8 cellular contexts compared by ENCODE assay signal in the genomic region with DNA sequence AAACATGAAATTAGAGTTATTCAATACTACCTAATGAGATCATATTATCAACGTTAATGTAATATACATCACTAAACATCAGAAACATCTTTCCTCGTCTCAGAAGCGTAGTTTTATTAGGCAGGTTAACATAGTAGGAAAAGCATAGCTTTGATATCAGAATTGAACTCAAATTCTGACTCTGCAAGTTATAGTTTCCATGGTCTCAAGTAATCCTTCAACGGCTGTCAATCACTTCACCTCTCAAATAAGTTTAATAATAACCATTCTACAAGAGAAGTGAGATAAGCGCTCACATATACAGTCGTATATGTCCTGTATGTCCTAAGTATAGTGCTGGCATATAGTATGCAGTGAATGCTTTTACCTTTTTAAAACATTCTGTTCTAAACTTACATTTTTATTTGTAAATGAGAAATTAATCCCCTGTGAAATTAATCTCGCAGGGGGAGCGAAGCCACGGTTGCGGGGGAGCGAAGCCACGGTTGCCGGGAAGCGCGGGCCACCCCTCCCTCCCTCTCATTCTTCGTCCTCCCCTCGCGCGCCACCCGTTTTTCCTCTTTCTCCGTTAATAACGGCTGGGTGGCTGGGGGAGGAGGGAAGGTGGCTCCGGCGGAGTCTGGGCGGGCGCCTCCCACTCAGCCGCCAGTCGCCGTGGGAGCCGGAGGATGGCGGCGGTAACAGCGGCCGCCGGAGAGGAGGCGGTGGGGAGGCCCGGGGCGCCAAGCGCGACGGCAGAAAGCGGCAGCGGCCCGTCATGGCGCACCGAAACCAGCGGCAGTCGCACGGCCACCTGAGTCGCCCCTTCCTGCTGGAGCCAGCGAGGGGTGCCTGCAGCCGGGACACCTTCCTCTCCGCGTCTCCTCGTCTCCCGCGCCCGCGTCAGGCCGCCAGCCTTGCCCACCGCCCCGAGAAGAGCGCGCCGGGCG.
DNase-seq lines count a peak whose midpoint lies in the region; ATAC-seq and TF ChIP-seq lines count a peak whose summit lies in the region.
"Not testable (repeated sequence)": the region's sequence is repeated elsewhere in the genome, so short reads cannot be mapped to it uniquely, and the experiment has no call there.

No MANE protein-coding gene starts in this region.

- not testable (repeated sequence) for TF ChIP-seq CTCF in body of pancreas (IDR thresholded peaks at IDR 0.05); hepatocyte (IDR thresholded peaks at IDR 0.05; ENCODE audit: poor library complexity)

- ATAC-seq in GM18519 (IDR thresholded peaks at IDR 0.05; ENCODE audit: low FRiP score, unreplicated experiment) (peak; percentile 38), HG02885 (IDR thresholded peaks at IDR 0.05; ENCODE audit: poor library complexity, unreplicated experiment) (peak; percentile 68), body of pancreas (peak; percentile 70)

- H4K20me1 ChIP-seq in hepatocyte (ENCODE audit: insufficient read depth, poor library complexity, severe bottlenecking), result not testable (repeated sequence)

- H3K27ac ChIP-seq in body of pancreas, result peak overlapping the region; percentile 91 to 96 (median 95)
- H3K27ac ChIP-seq in hepatocyte, result peak overlapping the region; percentile 94

- H3K4me1 ChIP-seq in body of pancreas; hepatocyte (ENCODE audit: insufficient read depth): not testable (repeated sequence)

- DNase-seq in A172 (ENCODE audit: low spot score) (peak; percentile 27), NCI-H146 treated with DMSO at 0.1 percent for 48 hours (lab: John Stamatoyannopoulos, UW; ENCODE audit: unreplicated experiment) (peak; percentile 40), T-helper 9 cell (peak; percentile 37), body of pancreas (peak; percentile 38 to 64 (median 49)), hepatocyte (ENCODE audit: low spot score) (peak; percentile 70), posterior cingulate gyrus (peak; percentile 28 to 91 (median 40))

- H2AFZ ChIP-seq in hepatocyte, result peak overlapping the region; percentile 81

- peak in 2 of 3 donors; percentile 69 to 71 for TF ChIP-seq POLR2A in body of pancreas (IDR thresholded peaks at IDR 0.05)

- not testable (repeated sequence) for H3K9me2 ChIP-seq in hepatocyte (replicated peaks; ENCODE audit: insufficient read depth)

- not testable (repeated sequence) for H3K36me3 ChIP-seq in body of pancreas (replicated peaks in 1 of 2; ENCODE audit: insufficient read depth in 1 of 2, low read depth in 2 of 2); hepatocyte (replicated peaks; ENCODE audit: insufficient read depth, low read depth)

- H3K27me3 ChIP-seq in body of pancreas, hepatocyte: not testable (repeated sequence)

- H3K79me2 ChIP-seq in hepatocyte, result not testable (repeated sequence)

- H3K4me2 ChIP-seq in hepatocyte, result peak overlapping the region; percentile 85

- peak overlapping the region; percentile 56 to 88 for H3K4me3 ChIP-seq in body of pancreas
- peak overlapping the region; percentile 60 for H3K4me3 ChIP-seq in hepatocyte

- intact Hi-C loops in body of pancreas (cut with DNase I); posterior cingulate gyrus (cut with DNase I): not testable (repeated sequence)

- not testable (repeated sequence) for H3K9me3 ChIP-seq in body of pancreas; hepatocyte (ENCODE audit: low read depth)

- WGBS in body of pancreas, 2 donors, result 1 to 2% methylated on average over 26 to 50 of the region's 66 CpGs
- 14% methylated on average over 20 of the region's 66 CpGs for WGBS in hepatocyte (ENCODE audit: low lambda C conversion rate, missing lambda C conversion rate)

Comparison
In these comparisons a context has a peak if more than half of its experiments do, and no peak if none do; other contexts are left out.
1. Peak in every context shown above with its lines: DNase-seq, ATAC-seq, H3K4me3 ChIP-seq and H3K27ac ChIP-seq.